9 cellular contexts compared by ENCODE assay signal in genomic region chr2:177211148-177211547, GRCh38. TPM values are rescaled to one million over a fixed set of nuclear protein-coding genes. Genes with fewer than 3 reads are reported as not detected.
A peak's percentile ranks its signal among the peaks of the same experiment; 100 is the strongest.
DNase-seq lines count a peak whose midpoint lies in the region; ATAC-seq and TF ChIP-seq lines count a peak whose summit lies in the region.
"Had no signal": no experiment of that assay in that cellular context is flagged by ENCODE, and none has a peak within 500 bp of the region (broad histone marks: within the 10 kb centered on the region; RNA-seq: fewer than 3 reads in every experiment).

No MANE protein-coding gene starts in this region.

- DNase-seq in body of pancreas (no peak), ureter (ENCODE audit: low spot score) (no peak)
- DNase-seq in effector CD8-positive, alpha-beta T cell (lab: John Stamatoyannopoulos, UW): no peak
- DNase-seq: occipital lobe had no signal

- no peak overlapping the region for H2AFZ ChIP-seq in ACC112 (ENCODE audit: low read length, unreplicated experiment)

- peaks cover 20% of the 10 kb centered on the region for H3K36me3 ChIP-seq in ACC112 (ENCODE audit: insufficient read depth, low read length)
- peaks cover 26% of the 10 kb centered on the region for H3K36me3 ChIP-seq in HUES48 (ENCODE audit: control insufficient read depth, insufficient read depth, low read length)
- H3K36me3 ChIP-seq in body of pancreas (replicated peaks in 1 of 2; ENCODE audit: insufficient read depth in 1 of 2, low read depth in 2 of 2): peaks cover 0 to 2% of the 10 kb centered on the region in 2 donors
- H3K36me3 ChIP-seq in muscle layer of colon (ENCODE audit: insufficient read depth, low read length): peaks cover 14% of the 10 kb centered on the region

- intact Hi-C loops in body of pancreas (cut with DNase I): no loop called here

- WGBS in body of pancreas, 2 donors: 20 to 25% methylated on average over 7 of the region's 7 CpGs

- H3K4me3 ChIP-seq in ACC112 (ENCODE audit: low read depth, low read length): peak overlapping the region; percentile 89
- peak overlapping the region; percentile 86 for H3K4me3 ChIP-seq in HUES48 (ENCODE audit: low read depth, low read length)
- peak overlapping the region in 1 of 2 donors; percentile 13 for H3K4me3 ChIP-seq in body of pancreas
- H3K4me3 ChIP-seq in muscle layer of colon (ENCODE audit: low read depth in 1 of 2, low read length in 2 of 2): peak overlapping the region; percentile 44 to 77

- H3K9me3 ChIP-seq in HUES48 (ENCODE audit: control insufficient read depth, insufficient read depth, low read length) (no peaks in the 10 kb centered on the region), body of pancreas (no peaks in the 10 kb centered on the region), muscle layer of colon (ENCODE audit: low read length) (no peaks in the 10 kb centered on the region)

- H3K79me2 ChIP-seq in ACC112 (ENCODE audit: control insufficient read depth, insufficient read depth, low read length, unreplicated experiment): peaks cover 48% of the 10 kb centered on the region

- no peak for TF ChIP-seq CTCF in body of pancreas (IDR thresholded peaks at IDR 0.05)

- H3K27me3 ChIP-seq in ACC112 (ENCODE audit: insufficient read depth, low read length) (no peaks in the 10 kb centered on the region), HUES48 (ENCODE audit: control insufficient read depth, insufficient read depth, low read length) (no peaks in the 10 kb centered on the region), body of pancreas (no peaks in the 10 kb centered on the region), muscle layer of colon (ENCODE audit: control insufficient read depth in 1 of 2, insufficient read depth in 2 of 2, low read length in 2 of 2) (no peaks in the 10 kb centered on the region)

- peaks cover 26% of the 10 kb centered on the region for H3K4me1 ChIP-seq in ACC112 (ENCODE audit: control insufficient read depth, insufficient read depth, low read length, unreplicated experiment)
- peaks cover 19% of the 10 kb centered on the region for H3K4me1 ChIP-seq in HUES48 (ENCODE audit: control insufficient read depth, insufficient read depth, low read length)
- H3K4me1 ChIP-seq in body of pancreas: peaks cover 34% of the 10 kb centered on the region
- H3K4me1 ChIP-seq in muscle layer of colon (ENCODE audit: insufficient read depth, low read length): peaks cover 32% of the 10 kb centered on the region

- ATAC-seq in body of pancreas: no peak
- no peak for ATAC-seq in HG03097 (IDR thresholded peaks at IDR 0.05; ENCODE audit: low FRiP score, unreplicated experiment)
- ATAC-seq in HG03280 (IDR thresholded peaks at IDR 0.05; ENCODE audit: unreplicated experiment): no peak

- H3K9ac ChIP-seq in HUES48 (ENCODE audit: low read depth, low read length) (peak overlapping the region; percentile 90), muscle layer of colon (ENCODE audit: low read length) (peak overlapping the region; percentile 97)

- H3K27ac ChIP-seq in ACC112 (ENCODE audit: low read depth, low read length): peak overlapping the region; percentile 98
- peak overlapping the region; percentile 99 for H3K27ac ChIP-seq in HUES48 (ENCODE audit: low read depth, low read length)
- H3K27ac ChIP-seq in body of pancreas: peak overlapping the region; percentile 82 to 100 (median 100)
- H3K27ac ChIP-seq in muscle layer of colon (ENCODE audit: low read depth, low read length): peak overlapping the region; percentile 95

- TF ChIP-seq POLR2A in body of pancreas (IDR thresholded peaks at IDR 0.05): no peak

RNA-seq across cellular contexts. Expression of gene HNRNPA3, which starts 1.4 kb away (rescaled TPM):
- total RNA-seq in body of pancreas: 10 to 100 TPM; 44.1 to 58.0 TPM
- 251 TPM for total RNA-seq in ureter

RNA-seq across cellular contexts. Expression of gene NFE2L2, which starts 53.4 kb away (rescaled TPM):
- 10 to 100 TPM; 45.1 to 55.4 TPM for total RNA-seq in body of pancreas
- total RNA-seq in ureter: 190 TPM
